ENCODE assay signal across 29 cellular contexts in genomic region chr1:51699376-51699775, GRCh38.
"Had no signal": no experiment of that assay in that cellular context is flagged by ENCODE, and none has a peak within 500 bp of the region (broad histone marks: within the 10 kb centered on the region; RNA-seq: fewer than 3 reads in every experiment).

No MANE protein-coding gene starts in this region.

- H3K27ac ChIP-seq: SK-N-MC had no signal

- H3K4me3 ChIP-seq: MG63, SK-N-MC had no signal

- DNase-seq: activated B cell treated with CpG ODN at 0.5 μM for 24 hours; activated CD4-positive, alpha-beta T cell treated with anti-CD3 and anti-CD28 coated beads for 1 hour; activated CD4-positive, alpha-beta T cell treated with anti-CD3 and anti-CD28 coated beads, Interleukin-2, amount 10 ng/mL, durations not matched to agents 24 days and 14 days; activated CD4-positive, alpha-beta T cell treated with anti-CD3 and anti-CD28 coated beads, Interleukin-2, amount 50 U/mL, for 48 hours; activated CD8-positive, alpha-beta memory T cell treated with anti-CD3 and anti-CD28 coated beads, Interleukin-2, amount 10 ng/mL, durations not matched to agents 7 days and 5 days; activated effector memory CD4-positive, alpha-beta T cell treated with Interleukin-2 at 50 U/mL for 16 hours; activated naive CD4-positive, alpha-beta T cell; activated T-cell treated with anti-CD3 and anti-CD28 coated beads, Interleukin-2, amount 50 U/mL, for 24 hours; aorta; central memory CD4-positive, alpha-beta T cell; Kasumi-1; MG63; NCI-H1105 treated with DMSO at 0.1 percent for 48 hours; NCI-H1436 treated with DMSO at 0.1 percent for 48 hours; NCI-H187; NCI-H2081; NCI-H2171; NCI-H226; NCI-H526; NCI-H82; RPMI8226; T-cell; T-helper 2 cell; T1000 had no signal

- H3K27me3 ChIP-seq: MG63 had no signal

- H3K4me3 Mint-ChIP-seq: activated B cell treated with CpG ODN at 0.5 μM for 24 hours; activated CD4-positive, alpha-beta T cell treated with anti-CD3 and anti-CD28 coated beads, Interleukin-2, amount 10 ng/mL, durations not matched to agents 24 days and 14 days; activated CD8-positive, alpha-beta memory T cell treated with anti-CD3 and anti-CD28 coated beads, Interleukin-2, amount 10 ng/mL, durations not matched to agents 7 days and 5 days; activated naive CD4-positive, alpha-beta T cell treated with anti-CD3 and anti-CD28 coated beads, Interleukin-2, amount 50 U/mL, for 24 hours; activated T-cell treated with anti-CD3 and anti-CD28 coated beads, Interleukin-2, amount 50 U/mL, for 24 hours; activated T-helper 1 cell treated with anti-CD3 and anti-CD28 coated beads, Interleukin-12 subunit alpha, Interleukin-12 subunit beta, Interleukin-2, Interleukin-4 antibody, amounts not matched to agents 30 ng/mL and 10 ng/mL and 1 ng/mL, durations not matched to agents 14 hours and 24 hours and 36 hours; T-cell had no signal

- H3K36me3 Mint-ChIP-seq: activated naive CD4-positive, alpha-beta T cell treated with anti-CD3 and anti-CD28 coated beads, Interleukin-2, amount 50 U/mL, for 24 hours; T-cell had no signal

- H3K27me3 Mint-ChIP-seq: activated B cell treated with CpG ODN at 0.5 μM for 24 hours; activated CD8-positive, alpha-beta memory T cell treated with anti-CD3 and anti-CD28 coated beads, Interleukin-2, amount 10 ng/mL, durations not matched to agents 7 days and 5 days; activated naive CD4-positive, alpha-beta T cell treated with anti-CD3 and anti-CD28 coated beads, Interleukin-2, amount 50 U/mL, for 24 hours; activated T-cell treated with anti-CD3 and anti-CD28 coated beads, Interleukin-2, amount 50 U/mL, for 24 hours; T-cell had no signal

- H3K9me3 Mint-ChIP-seq: activated B cell treated with CpG ODN at 0.5 μM for 24 hours; activated CD4-positive, alpha-beta T cell treated with anti-CD3 and anti-CD28 coated beads, Interleukin-2, amount 10 ng/mL, durations not matched to agents 24 days and 14 days; activated naive CD4-positive, alpha-beta T cell treated with anti-CD3 and anti-CD28 coated beads, Interleukin-2, amount 50 U/mL, for 24 hours; activated T-cell treated with anti-CD3 and anti-CD28 coated beads, Interleukin-2, amount 50 U/mL, for 24 hours; activated T-helper 1 cell treated with anti-CD3 and anti-CD28 coated beads, Interleukin-12 subunit alpha, Interleukin-12 subunit beta, Interleukin-2, Interleukin-4 antibody, amounts not matched to agents 30 ng/mL and 10 ng/mL and 1 ng/mL, durations not matched to agents 14 hours and 24 hours and 36 hours; T-cell had no signal

- ATAC-seq: activated CD8-positive, alpha-beta memory T cell treated with anti-CD3 and anti-CD28 coated beads, Interleukin-2, amount 10 ng/mL, durations not matched to agents 7 days and 5 days; Panc1; Right ventricle myocardium inferior; T-cell had no signal

- H3K9me3 ChIP-seq: MG63 had no signal

- H3K4me1 Mint-ChIP-seq: activated B cell treated with CpG ODN at 0.5 μM for 24 hours; activated CD4-positive, alpha-beta T cell treated with anti-CD3 and anti-CD28 coated beads, Interleukin-2, amount 10 ng/mL, durations not matched to agents 24 days and 14 days; activated CD8-positive, alpha-beta memory T cell treated with anti-CD3 and anti-CD28 coated beads, Interleukin-2, amount 10 ng/mL, durations not matched to agents 7 days and 5 days had no signal

- H3K36me3 ChIP-seq: MG63 had no signal

- H3K27ac Mint-ChIP-seq: activated B cell treated with CpG ODN at 0.5 μM for 24 hours; activated CD4-positive, alpha-beta T cell treated with anti-CD3 and anti-CD28 coated beads, Interleukin-2, amount 10 ng/mL, durations not matched to agents 24 days and 14 days; activated CD8-positive, alpha-beta memory T cell treated with anti-CD3 and anti-CD28 coated beads, Interleukin-2, amount 10 ng/mL, durations not matched to agents 7 days and 5 days; activated naive CD4-positive, alpha-beta T cell treated with anti-CD3 and anti-CD28 coated beads, Interleukin-2, amount 50 U/mL, for 24 hours; activated T-cell treated with anti-CD3 and anti-CD28 coated beads, Interleukin-2, amount 50 U/mL, for 24 hours; activated T-helper 1 cell treated with anti-CD3 and anti-CD28 coated beads, Interleukin-12 subunit alpha, Interleukin-12 subunit beta, Interleukin-2, Interleukin-4 antibody, amounts not matched to agents 30 ng/mL and 10 ng/mL and 1 ng/mL, durations not matched to agents 14 hours and 24 hours and 36 hours; T-cell had no signal
